In the genomic region with DNA sequence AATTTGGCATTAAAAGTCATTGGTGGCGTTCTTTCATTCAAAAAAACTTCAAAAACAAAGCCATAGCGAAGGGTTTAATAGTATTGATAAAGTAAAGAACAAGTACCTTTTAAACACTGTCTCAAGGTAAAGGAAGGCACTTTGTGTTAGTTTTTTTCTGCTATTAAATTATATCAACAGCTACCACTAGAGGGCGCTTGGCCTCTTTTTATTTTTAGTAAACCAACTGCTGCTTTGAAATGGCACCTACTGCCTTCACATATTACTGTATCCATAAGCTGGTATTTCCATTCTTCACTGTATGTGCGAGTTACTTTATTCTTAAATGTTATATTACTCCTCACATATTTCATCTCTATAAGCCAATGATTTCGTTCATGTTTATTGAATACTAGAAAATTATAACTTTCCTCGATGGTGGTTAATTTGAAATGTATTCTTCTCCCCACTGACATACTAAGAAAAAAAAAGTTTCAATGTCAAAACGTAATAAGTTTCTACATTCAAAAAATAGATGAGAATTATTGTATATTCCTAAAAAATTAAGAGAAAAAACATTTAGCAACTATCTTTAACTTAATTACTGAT, we compare ENCODE assay signal across 9 cellular contexts.
A peak's percentile ranks its signal among the peaks of the same experiment; 100 is the strongest.
DNase-seq lines count a peak whose midpoint lies in the region; ATAC-seq, FAIRE-seq and TF ChIP-seq lines count a peak whose summit lies in the region.
"Had no signal": no experiment of that assay in that cellular context is flagged by ENCODE, and none has a peak within 500 bp of the region (broad histone marks: within the 10 kb centered on the region; RNA-seq: fewer than 3 reads in every experiment).

No MANE protein-coding gene starts in this region.

- 16 to 21% (median 20%) methylated on average over 7 of the region's 7 CpGs for WGBS in small intestine, 3 donors

- H3K4me3 Mint-ChIP-seq in activated naive CD8-positive, alpha-beta T cell treated with anti-CD3 and anti-CD28 coated beads, Interleukin-2, amount 50 U/mL, for 24 hours: no peak overlapping the region
- H3K4me3 Mint-ChIP-seq: activated naive CD8-positive, alpha-beta T cell had no signal

- no peaks in the 10 kb centered on the region for H3K27me3 Mint-ChIP-seq in activated naive CD8-positive, alpha-beta T cell treated with anti-CD3 and anti-CD28 coated beads, Interleukin-2, amount 50 U/mL, for 24 hours

- H3K27ac Mint-ChIP-seq in activated naive CD8-positive, alpha-beta T cell treated with anti-CD3 and anti-CD28 coated beads, Interleukin-2, amount 50 U/mL, for 24 hours: no peak overlapping the region
- H3K27ac Mint-ChIP-seq: activated naive CD8-positive, alpha-beta T cell had no signal

- H3K4me3 ChIP-seq in right atrium auricular region: no peak overlapping the region
- no peak overlapping the region for H3K4me3 ChIP-seq in small intestine (ENCODE audit: low read depth in 1 of 2, low read length in 2 of 2)

- H3K36me3 ChIP-seq in right atrium auricular region (no peaks in the 10 kb centered on the region), small intestine (ENCODE audit: control insufficient read depth in 2 of 2, insufficient read depth in 2 of 2, low read length in 2 of 2) (no peaks in the 10 kb centered on the region)

- H3K27me3 ChIP-seq in right atrium auricular region (no peaks in the 10 kb centered on the region), small intestine (ENCODE audit: control insufficient read depth in 2 of 2, insufficient read depth in 2 of 2, low read length in 2 of 2) (no peaks in the 10 kb centered on the region)

- H3K9me3 Mint-ChIP-seq in activated naive CD8-positive, alpha-beta T cell treated with anti-CD3 and anti-CD28 coated beads, Interleukin-2, amount 50 U/mL, for 24 hours: no peaks in the 10 kb centered on the region

- no peaks in the 10 kb centered on the region for H3K4me1 ChIP-seq in right atrium auricular region
- H3K4me1 ChIP-seq in small intestine (ENCODE audit: control insufficient read depth in 2 of 2, insufficient read depth in 1 of 2, low read depth in 1 of 2, low read length in 1 of 2): no peaks in the 10 kb centered on the region

- TF ChIP-seq CTCF in right atrium auricular region (IDR thresholded peaks at IDR 0.05): peak; percentile 61 to 86

- ATAC-seq in GM21515 (IDR thresholded peaks at IDR 0.05; ENCODE audit: unreplicated experiment): peak; percentile 59
- ATAC-seq in activated naive CD8-positive, alpha-beta T cell treated with anti-CD3 and anti-CD28 coated beads, Interleukin-2, amount 50 U/mL, for 24 hours: peak; percentile 49
- no peak for ATAC-seq in HG03045 (IDR thresholded peaks at IDR 0.05; ENCODE audit: unreplicated experiment)

- H3K4me1 Mint-ChIP-seq in activated naive CD8-positive, alpha-beta T cell treated with anti-CD3 and anti-CD28 coated beads, Interleukin-2, amount 50 U/mL, for 24 hours: no peaks in the 10 kb centered on the region

- FAIRE-seq in RCC 7860 (lab: Jason Lieb, UNC): peak; percentile 77
- peak; percentile 84 for FAIRE-seq in small intestine (lab: Jason Lieb, UNC)

- H3K27ac ChIP-seq in right atrium auricular region (no peak overlapping the region), small intestine (ENCODE audit: low read depth in 1 of 2, low read length in 1 of 2) (no peak overlapping the region)

- DNase-seq in DMS 273 (lab: John Stamatoyannopoulos, UW; ENCODE audit: unreplicated experiment) (peak; percentile 84), M059J (ENCODE audit: low read depth) (peak; percentile 73), RCC 7860 (ENCODE audit: low spot score) (peak; percentile 55), right atrium auricular region (ENCODE audit: low spot score) (no peak), small intestine (peak; percentile 81)
- peak; percentile 34 for DNase-seq in activated naive CD8-positive, alpha-beta T cell treated with anti-CD3 and anti-CD28 coated beads, Interleukin-2, amount 50 U/mL, for 24 hours

- H3K9me3 ChIP-seq in right atrium auricular region: peaks cover 0 to 5% of the 10 kb centered on the region in 2 donors
- no peaks in the 10 kb centered on the region for H3K9me3 ChIP-seq in small intestine (ENCODE audit: control insufficient read depth, low read depth)

- no peaks in the 10 kb centered on the region for H3K36me3 Mint-ChIP-seq in activated naive CD8-positive, alpha-beta T cell treated with anti-CD3 and anti-CD28 coated beads, Interleukin-2, amount 50 U/mL, for 24 hours (ENCODE audit: low read depth)
- H3K36me3 Mint-ChIP-seq: activated naive CD8-positive, alpha-beta T cell had no signal
